ENCODE assay signal across 1 cellular context in genomic region chr6:52776711-52777351, GRCh38.
A peak's percentile ranks its signal among the peaks of the same experiment; 100 is the strongest.
TF ChIP-seq lines count a peak whose summit lies in the region.
"Not testable (repeated sequence)": the region's sequence is repeated elsewhere in the genome, so short reads cannot be mapped to it uniquely, and the experiment has no call there.

No MANE protein-coding gene starts in this region.

TF ChIP-seq in HepG2, 621 proteins besides CTCF, POLR2A, EP300 and RAD21 (continued from another document and continues in another):
- TF ChIP-seq ZNF891 (CRISPR knock-in tag; IDR thresholded peaks at IDR 0.05), result 0 out of 2 replicates have a peak, but pooled peaks have one; percentile 40
- 0 out of 2 replicates have a peak, but pooled peaks have one; percentile 36 for TF ChIP-seq YEATS4 (CRISPR knock-in tag; IDR thresholded peaks at IDR 0.05; ENCODE audit: borderline replicate concordance)
- TF ChIP-seq ARID4A (CRISPR knock-in tag; IDR thresholded peaks at IDR 0.05; ENCODE audit: borderline replicate concordance), result peak; percentile 56; the same call in 1 of the 2 replicates
- TF ChIP-seq IRF2 (CRISPR knock-in tag; IDR thresholded peaks at IDR 0.05), result 0 out of 2 replicates have a peak, but pooled peaks have one; percentile 4
- TF ChIP-seq RXRB (CRISPR knock-in tag; IDR thresholded peaks at IDR 0.05; ENCODE audit: borderline replicate concordance), result peak; percentile 14; the same call in 1 of the 2 replicates
- TF ChIP-seq FOSL2 (CRISPR knock-in tag; IDR thresholded peaks at IDR 0.05), result peak; percentile 20; the same call in 1 of the 2 replicates
- TF ChIP-seq ZNF782 (CRISPR knock-in tag; IDR thresholded peaks at IDR 0.05; ENCODE audit: borderline replicate concordance), result 0 out of 2 replicates have a peak, but pooled peaks have one; percentile 20
- TF ChIP-seq ZNF143 (CRISPR knock-in tag; IDR thresholded peaks at IDR 0.05), result 0 out of 2 replicates have a peak, but pooled peaks have one; percentile 18
- peak; percentile 89; the same call in 1 of the 2 replicates for TF ChIP-seq MTA1 (CRISPR knock-in tag; IDR thresholded peaks at IDR 0.05; ENCODE audit: borderline replicate concordance)
- TF ChIP-seq, protein P1, sequence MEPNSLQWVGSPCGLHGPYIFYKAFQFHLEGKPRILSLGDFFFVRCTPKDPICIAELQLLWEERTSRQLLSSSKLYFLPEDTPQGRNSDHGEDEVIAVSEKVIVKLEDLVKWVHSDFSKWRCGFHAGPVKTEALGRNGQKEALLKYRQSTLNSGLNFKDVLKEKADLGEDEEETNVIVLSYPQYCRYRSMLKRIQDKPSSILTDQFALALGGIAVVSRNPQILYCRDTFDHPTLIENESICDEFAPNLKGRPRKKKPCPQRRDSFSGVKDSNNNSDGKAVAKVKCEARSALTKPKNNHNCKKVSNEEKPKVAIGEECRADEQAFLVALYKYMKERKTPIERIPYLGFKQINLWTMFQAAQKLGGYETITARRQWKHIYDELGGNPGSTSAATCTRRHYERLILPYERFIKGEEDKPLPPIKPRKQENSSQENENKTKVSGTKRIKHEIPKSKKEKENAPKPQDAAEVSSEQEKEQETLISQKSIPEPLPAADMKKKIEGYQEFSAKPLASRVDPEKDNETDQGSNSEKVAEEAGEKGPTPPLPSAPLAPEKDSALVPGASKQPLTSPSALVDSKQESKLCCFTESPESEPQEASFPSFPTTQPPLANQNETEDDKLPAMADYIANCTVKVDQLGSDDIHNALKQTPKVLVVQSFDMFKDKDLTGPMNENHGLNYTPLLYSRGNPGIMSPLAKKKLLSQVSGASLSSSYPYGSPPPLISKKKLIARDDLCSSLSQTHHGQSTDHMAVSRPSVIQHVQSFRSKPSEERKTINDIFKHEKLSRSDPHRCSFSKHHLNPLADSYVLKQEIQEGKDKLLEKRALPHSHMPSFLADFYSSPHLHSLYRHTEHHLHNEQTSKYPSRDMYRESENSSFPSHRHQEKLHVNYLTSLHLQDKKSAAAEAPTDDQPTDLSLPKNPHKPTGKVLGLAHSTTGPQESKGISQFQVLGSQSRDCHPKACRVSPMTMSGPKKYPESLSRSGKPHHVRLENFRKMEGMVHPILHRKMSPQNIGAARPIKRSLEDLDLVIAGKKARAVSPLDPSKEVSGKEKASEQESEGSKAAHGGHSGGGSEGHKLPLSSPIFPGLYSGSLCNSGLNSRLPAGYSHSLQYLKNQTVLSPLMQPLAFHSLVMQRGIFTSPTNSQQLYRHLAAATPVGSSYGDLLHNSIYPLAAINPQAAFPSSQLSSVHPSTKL (CRISPR knock-in tag; IDR thresholded peaks at IDR 0.05), result peak; percentile 87
- peak; percentile 34; the same call in 1 of the 2 replicates for TF ChIP-seq TFDP2 (CRISPR knock-in tag; IDR thresholded peaks at IDR 0.05)
- TF ChIP-seq, protein P2, sequence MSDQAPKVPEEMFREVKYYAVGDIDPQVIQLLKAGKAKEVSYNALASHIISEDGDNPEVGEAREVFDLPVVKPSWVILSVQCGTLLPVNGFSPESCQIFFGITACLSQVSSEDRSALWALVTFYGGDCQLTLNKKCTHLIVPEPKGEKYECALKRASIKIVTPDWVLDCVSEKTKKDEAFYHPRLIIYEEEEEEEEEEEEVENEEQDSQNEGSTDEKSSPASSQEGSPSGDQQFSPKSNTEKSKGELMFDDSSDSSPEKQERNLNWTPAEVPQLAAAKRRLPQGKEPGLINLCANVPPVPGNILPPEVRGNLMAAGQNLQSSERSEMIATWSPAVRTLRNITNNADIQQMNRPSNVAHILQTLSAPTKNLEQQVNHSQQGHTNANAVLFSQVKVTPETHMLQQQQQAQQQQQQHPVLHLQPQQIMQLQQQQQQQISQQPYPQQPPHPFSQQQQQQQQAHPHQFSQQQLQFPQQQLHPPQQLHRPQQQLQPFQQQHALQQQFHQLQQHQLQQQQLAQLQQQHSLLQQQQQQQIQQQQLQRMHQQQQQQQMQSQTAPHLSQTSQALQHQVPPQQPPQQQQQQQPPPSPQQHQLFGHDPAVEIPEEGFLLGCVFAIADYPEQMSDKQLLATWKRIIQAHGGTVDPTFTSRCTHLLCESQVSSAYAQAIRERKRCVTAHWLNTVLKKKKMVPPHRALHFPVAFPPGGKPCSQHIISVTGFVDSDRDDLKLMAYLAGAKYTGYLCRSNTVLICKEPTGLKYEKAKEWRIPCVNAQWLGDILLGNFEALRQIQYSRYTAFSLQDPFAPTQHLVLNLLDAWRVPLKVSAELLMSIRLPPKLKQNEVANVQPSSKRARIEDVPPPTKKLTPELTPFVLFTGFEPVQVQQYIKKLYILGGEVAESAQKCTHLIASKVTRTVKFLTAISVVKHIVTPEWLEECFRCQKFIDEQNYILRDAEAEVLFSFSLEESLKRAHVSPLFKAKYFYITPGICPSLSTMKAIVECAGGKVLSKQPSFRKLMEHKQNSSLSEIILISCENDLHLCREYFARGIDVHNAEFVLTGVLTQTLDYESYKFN (CRISPR knock-in tag; conservative IDR thresholded peaks at IDR 0.05), result peak; percentile 70; the same call in 1 of the 2 replicates
- TF ChIP-seq, protein P3, sequence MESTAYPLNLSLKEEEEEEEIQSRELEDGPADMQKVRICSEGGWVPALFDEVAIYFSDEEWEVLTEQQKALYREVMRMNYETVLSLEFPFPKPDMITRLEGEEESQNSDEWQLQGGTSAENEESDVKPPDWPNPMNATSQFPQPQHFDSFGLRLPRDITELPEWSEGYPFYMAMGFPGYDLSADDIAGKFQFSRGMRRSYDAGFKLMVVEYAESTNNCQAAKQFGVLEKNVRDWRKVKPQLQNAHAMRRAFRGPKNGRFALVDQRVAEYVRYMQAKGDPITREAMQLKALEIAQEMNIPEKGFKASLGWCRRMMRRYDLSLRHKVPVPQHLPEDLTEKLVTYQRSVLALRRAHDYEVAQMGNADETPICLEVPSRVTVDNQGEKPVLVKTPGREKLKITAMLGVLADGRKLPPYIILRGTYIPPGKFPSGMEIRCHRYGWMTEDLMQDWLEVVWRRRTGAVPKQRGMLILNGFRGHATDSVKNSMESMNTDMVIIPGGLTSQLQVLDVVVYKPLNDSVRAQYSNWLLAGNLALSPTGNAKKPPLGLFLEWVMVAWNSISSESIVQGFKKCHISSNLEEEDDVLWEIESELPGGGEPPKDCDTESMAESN (CRISPR knock-in tag; conservative IDR thresholded peaks at IDR 0.05), result 0 out of 2 replicates have a peak, but pooled peaks have one; percentile 47
- peak; percentile 67; the same call in 1 of the 2 replicates for TF ChIP-seq ZBED4 (CRISPR knock-in tag; IDR thresholded peaks at IDR 0.05; ENCODE audit: borderline replicate concordance)
- TF ChIP-seq ATF2 (CRISPR knock-in tag; IDR thresholded peaks at IDR 0.05), result 0 out of 2 replicates have a peak, but pooled peaks have one; percentile 41
- not testable (repeated sequence) for TF ChIP-seq FOXP1, FOXA1 (IDR thresholded peaks at IDR 0.05)
- peak; percentile 61; the same call in 1 of the 2 replicates for TF ChIP-seq FOXP1 (CRISPR knock-in tag; IDR thresholded peaks at IDR 0.05)
- TF ChIP-seq KLF16 (CRISPR knock-in tag; IDR thresholded peaks at IDR 0.05), result peak in 1 of 2 experiments; percentile 46; a peak in 1 of 4 replicates
- TF ChIP-seq YY1 (IDR thresholded peaks at IDR 0.05; ENCODE audit: insufficient read depth, insufficient replicate concordance, low read depth, low read length), result peak; percentile 53
- 0 out of 2 replicates have a peak, but pooled peaks have one; percentile 20 for TF ChIP-seq ZNF562 (CRISPR knock-in tag; IDR thresholded peaks at IDR 0.05; ENCODE audit: borderline replicate concordance)
- peak; percentile 68; the same call in 1 of the 2 replicates for TF ChIP-seq ZMYM2 (CRISPR knock-in tag; IDR thresholded peaks at IDR 0.05)
- TF ChIP-seq HMG20B (CRISPR knock-in tag; conservative IDR thresholded peaks at IDR 0.05), result 0 out of 2 replicates have a peak, but pooled peaks have one; percentile 52
- TF ChIP-seq ZNF792 (CRISPR knock-in tag; IDR thresholded peaks at IDR 0.05), result peak; percentile 60; the same call in 1 of the 2 replicates
- TF ChIP-seq FOXK1 (CRISPR knock-in tag; IDR thresholded peaks at IDR 0.05; ENCODE audit: borderline replicate concordance, low read depth), result peak; percentile 87
- TF ChIP-seq SALL1 (CRISPR knock-in tag; IDR thresholded peaks at IDR 0.05), result peak; percentile 90
- TF ChIP-seq FOXA1 (CRISPR knock-in tag; IDR thresholded peaks at IDR 0.05), result peak; percentile 91
- peak; percentile 50; the same call in 1 of the 2 replicates for TF ChIP-seq ATF7-NPFF (CRISPR knock-in tag; IDR thresholded peaks at IDR 0.05; ENCODE audit: low read depth)
- TF ChIP-seq, protein P4, sequence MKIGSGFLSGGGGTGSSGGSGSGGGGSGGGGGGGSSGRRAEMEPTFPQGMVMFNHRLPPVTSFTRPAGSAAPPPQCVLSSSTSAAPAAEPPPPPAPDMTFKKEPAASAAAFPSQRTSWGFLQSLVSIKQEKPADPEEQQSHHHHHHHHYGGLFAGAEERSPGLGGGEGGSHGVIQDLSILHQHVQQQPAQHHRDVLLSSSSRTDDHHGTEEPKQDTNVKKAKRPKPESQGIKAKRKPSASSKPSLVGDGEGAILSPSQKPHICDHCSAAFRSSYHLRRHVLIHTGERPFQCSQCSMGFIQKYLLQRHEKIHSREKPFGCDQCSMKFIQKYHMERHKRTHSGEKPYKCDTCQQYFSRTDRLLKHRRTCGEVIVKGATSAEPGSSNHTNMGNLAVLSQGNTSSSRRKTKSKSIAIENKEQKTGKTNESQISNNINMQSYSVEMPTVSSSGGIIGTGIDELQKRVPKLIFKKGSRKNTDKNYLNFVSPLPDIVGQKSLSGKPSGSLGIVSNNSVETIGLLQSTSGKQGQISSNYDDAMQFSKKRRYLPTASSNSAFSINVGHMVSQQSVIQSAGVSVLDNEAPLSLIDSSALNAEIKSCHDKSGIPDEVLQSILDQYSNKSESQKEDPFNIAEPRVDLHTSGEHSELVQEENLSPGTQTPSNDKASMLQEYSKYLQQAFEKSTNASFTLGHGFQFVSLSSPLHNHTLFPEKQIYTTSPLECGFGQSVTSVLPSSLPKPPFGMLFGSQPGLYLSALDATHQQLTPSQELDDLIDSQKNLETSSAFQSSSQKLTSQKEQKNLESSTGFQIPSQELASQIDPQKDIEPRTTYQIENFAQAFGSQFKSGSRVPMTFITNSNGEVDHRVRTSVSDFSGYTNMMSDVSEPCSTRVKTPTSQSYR (CRISPR knock-in tag; IDR thresholded peaks at IDR 0.05; ENCODE audit: borderline replicate concordance), result peak; percentile 98
